In the genomic region with DNA sequence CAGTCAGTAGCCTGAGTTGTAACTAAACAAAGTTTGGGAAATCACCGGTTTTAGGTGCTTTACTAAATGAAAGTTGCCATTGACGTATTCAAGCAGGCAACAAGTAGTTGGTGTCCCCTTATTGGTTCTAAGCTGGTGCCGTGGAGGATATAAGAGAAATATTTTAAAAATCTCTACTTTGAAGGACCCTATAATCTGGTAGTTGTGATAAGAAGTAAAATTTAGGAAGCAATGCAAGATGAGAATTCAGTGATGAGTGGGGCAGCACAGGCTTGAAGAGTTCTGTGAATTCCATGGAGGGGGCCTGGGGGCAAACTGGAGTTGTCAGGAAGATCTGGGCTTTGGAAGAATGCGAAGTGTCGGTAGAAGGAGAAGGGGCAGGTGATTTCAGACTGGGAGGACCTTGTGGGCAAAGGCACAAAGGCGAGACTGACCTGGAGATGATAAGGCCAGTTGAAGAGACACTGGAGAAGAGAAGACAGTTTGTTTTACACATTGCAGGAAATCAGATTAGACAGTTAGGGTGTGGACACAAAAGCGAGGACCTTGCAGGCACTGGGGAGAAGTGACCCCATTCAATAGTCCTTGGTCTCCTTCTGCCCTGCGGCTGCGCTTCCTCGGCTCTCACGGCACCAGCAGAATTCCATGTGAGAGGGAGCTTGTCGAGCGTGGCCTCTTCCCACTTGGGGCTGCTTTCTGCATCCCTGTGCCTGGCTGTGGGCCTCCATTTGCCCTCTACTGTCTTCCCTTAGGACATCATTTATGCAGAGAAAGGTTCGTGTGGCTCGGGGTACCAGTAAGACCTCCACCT, we compare ENCODE assay signal across 10 cellular contexts. TPM values are rescaled to one million over a fixed set of nuclear protein-coding genes. Genes with fewer than 3 reads are reported as not detected.
A peak's percentile ranks its signal among the peaks of the same experiment; 100 is the strongest.
DNase-seq lines count a peak whose midpoint lies in the region; ATAC-seq and TF ChIP-seq lines count a peak whose summit lies in the region.
"Had no signal": no experiment of that assay in that cellular context is flagged by ENCODE, and none has a peak within 500 bp of the region (broad histone marks: within the 10 kb centered on the region; RNA-seq: fewer than 3 reads in every experiment).

No MANE protein-coding gene starts in this region.

- no peak overlapping the region for H3K4me3 ChIP-seq in Caco-2 (ENCODE audit: low read depth, low read length)
- H3K4me3 ChIP-seq in Jurkat, Clone E6-1 (ENCODE audit: low read length) = peak overlapping the region; percentile 73

- CTCF ChIA-PET in Caco-2 (lab: Charles Lee) = no interaction called here

- H3K9me3 Mint-ChIP-seq in Caco-2 (ENCODE audit: unreplicated experiment) = no peaks in the 10 kb centered on the region
- H3K9me3 Mint-ChIP-seq in activated naive CD4-positive, alpha-beta T cell treated with anti-CD3 and anti-CD28 coated beads, Interleukin-2, amount 50 U/mL, for 72 hours = no peaks in the 10 kb centered on the region
- H3K9me3 Mint-ChIP-seq in nephron = no peaks in the 10 kb centered on the region

- 0 out of 2 replicates have a peak, but pooled peaks cover under 1% of the 10 kb centered on the region for H3K4me1 ChIP-seq in Caco-2

- no peaks in the 10 kb centered on the region for H3K36me3 ChIP-seq in Caco-2 (ENCODE audit: control insufficient read depth, insufficient read depth, low read length)

- peaks cover 7% of the 10 kb centered on the region for H3K4me1 Mint-ChIP-seq in Caco-2 (ENCODE audit: low read depth, unreplicated experiment)
- peaks cover 3% of the 10 kb centered on the region for H3K4me1 Mint-ChIP-seq in nephron

- peak overlapping the region; percentile 24 for H3K27ac Mint-ChIP-seq in Caco-2 (ENCODE audit: unreplicated experiment)
- H3K27ac Mint-ChIP-seq in activated naive CD4-positive, alpha-beta T cell treated with anti-CD3 and anti-CD28 coated beads, Interleukin-2, amount 50 U/mL, for 72 hours = peak overlapping the region; percentile 98 to 100
- no peak overlapping the region for H3K27ac Mint-ChIP-seq in nephron

- peak in 1 of 2 donors; percentile 9 for ATAC-seq in activated naive CD4-positive, alpha-beta T cell treated with anti-CD3 and anti-CD28 coated beads, Interleukin-2, amount 50 U/mL, for 72 hours
- ATAC-seq in left cardiac atrium (no peak), GM21367 (IDR thresholded peaks at IDR 0.05; ENCODE audit: unreplicated experiment) (no peak), left ventricle myocardium superior (no peak)

- H3K27me3 Mint-ChIP-seq in Caco-2 (ENCODE audit: insufficient read depth, unreplicated experiment) (no peaks in the 10 kb centered on the region), nephron (ENCODE audit: low read depth) (peaks cover 18% of the 10 kb centered on the region)

- H3K36me3 Mint-ChIP-seq in Caco-2 (ENCODE audit: insufficient read depth, unreplicated experiment) = no peaks in the 10 kb centered on the region
- peaks cover 62 to 68% of the 10 kb centered on the region in 2 donors for H3K36me3 Mint-ChIP-seq in activated naive CD4-positive, alpha-beta T cell treated with anti-CD3 and anti-CD28 coated beads, Interleukin-2, amount 50 U/mL, for 72 hours
- no peaks in the 10 kb centered on the region for H3K36me3 Mint-ChIP-seq in nephron (ENCODE audit: low read depth)

- intact Hi-C loops in Caco-2 (cut with micrococcal nuclease; ENCODE audit: unreplicated experiment) = no loop called here
- intact Hi-C loops in left cardiac atrium (cut with DNase I) = no loop called here
- intact Hi-C loops in left ventricle myocardium superior (cut with micrococcal nuclease) = no loop called here

- no peaks in the 10 kb centered on the region for H3K27me3 ChIP-seq in Caco-2 (replicated peaks; ENCODE audit: control insufficient read depth, insufficient read depth, low read length)

- no peaks in the 10 kb centered on the region for H3K9me3 ChIP-seq in Caco-2

- no peak overlapping the region for H3K4me3 Mint-ChIP-seq in Caco-2 (ENCODE audit: unreplicated experiment)
- peak overlapping the region in 2 of 3 experiments; percentile 34 to 38 for H3K4me3 Mint-ChIP-seq in nephron

- no peak for TF ChIP-seq CTCF in Caco-2 (IDR thresholded peaks at IDR 0.05; ENCODE audit: insufficient read depth in 1 of 2, low read depth in 1 of 2, low read length in 1 of 2, severe bottlenecking in 1 of 2, unreplicated experiment in 1 of 2)
- no peak for TF ChIP-seq CTCF in nephron (IDR thresholded peaks at IDR 0.05; ENCODE audit: unreplicated experiment in 3 of 3)

- BruUV-seq in Caco-2 (replicated peaks; lab: Mats Ljungman, UMichigan) = no TSS peak

- DNase-seq in Caco-2 = no peak
- DNase-seq in Jurkat, Clone E6-1 (ENCODE audit: low read depth, low spot score) = no peak
- DNase-seq in activated naive CD4-positive, alpha-beta T cell treated with anti-CD3 and anti-CD28 coated beads, Interleukin-2, amount 50 U/mL, for 72 hours (ENCODE audit: low spot score in 2 of 2) = no peak
- DNase-seq in left cardiac atrium = no peak
- DNase-seq in NCI-H187 treated with DMSO at 0.1 percent for 48 hours (lab: John Stamatoyannopoulos, UW) = no peak
- no peak for DNase-seq in left ventricle myocardium superior
- DNase-seq: DMS79 treated with DMSO at 0.1 percent for 48 hours, NCI-H446 had no signal

- POLR2A ChIA-PET in Caco-2 (lab: Charles Lee) = no interaction called here

RNA-seq across cellular contexts. Expression of a gene that starts 1.3 kb away (rescaled TPM):
- total RNA-seq in Caco-2 (2022) = not detected in 2 replicates
- polyA plus RNA-seq in Jurkat, Clone E6-1 (2012; ENCODE audit: insufficient read depth, insufficient read length) = 136 TPM
- total RNA-seq in activated naive CD4-positive, alpha-beta T cell treated with anti-CD3 and anti-CD28 coated beads, Interleukin-2, amount 50 U/mL, for 72 hours = 10 to 100 TPM; 81.2 to 82.9 TPM
- 1 to 10 TPM in 1 of 2 donors, under 1 TPM in 1; 0.68 to 1.8 TPM for total RNA-seq in left cardiac atrium
- total RNA-seq in left ventricle myocardium superior = 0.67 TPM

Comparison
In these comparisons a context has a peak if more than half of its experiments do, and no peak if none do; other contexts are left out.
1. H3K27ac Mint-ChIP-seq: peak in Caco-2 (single experiment) and activated naive CD4-positive, alpha-beta T cell treated with anti-CD3 and anti-CD28 coated beads, Interleukin-2, amount 50 U/mL, for 72 hours (2 of 2); none in nephron (0 of 3).
2. RNA of a gene that starts 1.3 kb away (total RNA-seq): 81.2 to 82.9 TPM in activated naive CD4-positive, alpha-beta T cell treated with anti-CD3 and anti-CD28 coated beads, Interleukin-2, amount 50 U/mL, for 72 hours; 0.68 to 1.8 TPM in left cardiac atrium, 0.67 TPM in left ventricle myocardium superior (single experiment) and not detected in Caco-2; every median in the first group is over 10 times any median in the second.